Comparison of ENCODE assay signal across 13 cellular contexts in the genomic region with DNA sequence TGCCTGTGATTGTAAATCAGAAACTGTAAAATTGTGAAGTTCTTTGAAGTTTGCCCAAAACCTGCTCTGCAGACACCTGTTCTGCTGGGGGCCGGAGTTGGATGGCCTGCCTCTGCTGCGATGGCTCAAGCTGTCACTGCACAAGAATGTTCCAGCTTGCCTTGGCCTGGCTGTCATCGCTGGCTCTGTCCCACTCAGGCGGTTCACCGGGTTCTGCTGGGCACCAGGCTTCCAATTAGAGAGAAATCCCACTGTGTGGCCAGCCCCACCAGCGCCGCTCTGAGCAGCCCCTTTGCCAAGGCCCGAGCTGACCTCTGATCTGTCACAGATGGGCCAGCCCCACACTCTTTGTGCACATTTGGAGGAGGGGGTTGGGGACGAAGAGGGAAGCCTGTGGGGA.
"Had no signal": no experiment of that assay in that cellular context is flagged by ENCODE, and none has a peak within 500 bp of the region (broad histone marks: within the 10 kb centered on the region; RNA-seq: fewer than 3 reads in every experiment).

No MANE protein-coding gene starts in this region.

- H3K4me1 ChIP-seq: breast epithelium, foreskin keratinocyte, lower lobe of right lung, prostate gland, stomach, tibial nerve had no signal

- DNase-seq: activated effector memory CD4-positive, alpha-beta T cell treated with anti-CD3 and anti-CD28 coated beads, Interleukin-2, amount 50 U/mL, for 16 hours; activated T-cell treated with anti-CD3 and anti-CD28 coated beads, Interleukin-2, amount 50 U/mL, for 24 hours; amniotic stem cell; foreskin keratinocyte; kidney glomerular epithelial cell; lower lobe of right lung; naive thymus-derived CD8-positive, alpha-beta T cell; stomach had no signal

- H3K4me1 Mint-ChIP-seq: naive thymus-derived CD8-positive, alpha-beta T cell had no signal

- H3K27me3 Mint-ChIP-seq: activated T-cell treated with anti-CD3 and anti-CD28 coated beads, Interleukin-2, amount 50 U/mL, for 24 hours; naive thymus-derived CD8-positive, alpha-beta T cell had no signal

- H3K27ac Mint-ChIP-seq: activated naive CD4-positive, alpha-beta T cell treated with anti-CD3 and anti-CD28 coated beads, Interleukin-2, amount 50 U/mL, for 72 hours; activated T-cell treated with anti-CD3 and anti-CD28 coated beads, Interleukin-2, amount 50 U/mL, for 24 hours; naive thymus-derived CD8-positive, alpha-beta T cell had no signal

- H3K4me3 ChIP-seq: breast epithelium, lower lobe of right lung, prostate gland, stomach, tibial nerve had no signal

- H3K36me3 Mint-ChIP-seq: activated naive CD4-positive, alpha-beta T cell treated with anti-CD3 and anti-CD28 coated beads, Interleukin-2, amount 50 U/mL, for 72 hours had no signal

- H3K9me3 Mint-ChIP-seq: activated naive CD4-positive, alpha-beta T cell treated with anti-CD3 and anti-CD28 coated beads, Interleukin-2, amount 50 U/mL, for 72 hours; activated T-cell treated with anti-CD3 and anti-CD28 coated beads, Interleukin-2, amount 50 U/mL, for 24 hours; naive thymus-derived CD8-positive, alpha-beta T cell had no signal

- H3K27me3 ChIP-seq: breast epithelium, foreskin keratinocyte, stomach, tibial nerve had no signal

- H3K36me3 ChIP-seq: breast epithelium, prostate gland had no signal

- H3K27ac ChIP-seq: breast epithelium, foreskin keratinocyte, lower lobe of right lung, prostate gland, stomach, tibial nerve had no signal

- ATAC-seq: activated CD4-positive, CD25-positive, alpha-beta regulatory T cell treated with anti-CD3 and anti-CD28 coated beads, Interleukin-2, amount 50 U/mL, for 24 hours; activated naive CD4-positive, alpha-beta T cell treated with anti-CD3 and anti-CD28 coated beads, Interleukin-2, amount 50 U/mL, for 72 hours; foreskin keratinocyte; lower lobe of right lung; naive thymus-derived CD8-positive, alpha-beta T cell had no signal

- H3K9me3 ChIP-seq: breast epithelium, lower lobe of right lung, prostate gland, stomach, tibial nerve had no signal

- H3K4me3 Mint-ChIP-seq: activated T-cell treated with anti-CD3 and anti-CD28 coated beads, Interleukin-2, amount 50 U/mL, for 24 hours; naive thymus-derived CD8-positive, alpha-beta T cell had no signal
